Comparison of ENCODE assay signal across 9 cellular contexts in genomic region chr10:103265712-103266329, GRCh38.
DNase-seq lines count a peak whose midpoint lies in the region; ATAC-seq lines count a peak whose summit lies in the region.
"Had no signal": no experiment of that assay in that cellular context is flagged by ENCODE, and none has a peak within 500 bp of the region (broad histone marks: within the 10 kb centered on the region; RNA-seq: fewer than 3 reads in every experiment).

No MANE protein-coding gene starts in this region.

- DNase-seq in DMS 273 (lab: John Stamatoyannopoulos, UW; ENCODE audit: unreplicated experiment) (peak; percentile 26), DMS 273 treated with DMSO at 0.1 percent for 48 hours (lab: John Stamatoyannopoulos, UW) (no peak), T-helper 1 cell (peak in 3 of 5 donors; percentile 10 to 17 (median 16)), fibroblast of gingiva (ENCODE audit: low read depth) (peak; percentile 57), retina (peak; percentile 39)
- DNase-seq in effector CD4-positive, alpha-beta T cell: no peak

- ATAC-seq in GM21360 (IDR thresholded peaks at IDR 0.05; ENCODE audit: unreplicated experiment) (no peak), GM19463 (IDR thresholded peaks at IDR 0.05; ENCODE audit: unreplicated experiment) (no peak)
- ATAC-seq: heart right ventricle had no signal

Comparison
In these comparisons a context has a peak if more than half of its experiments do, and no peak if none do; other contexts are left out.
1. DNase-seq: peak in DMS 273 (single experiment), T-helper 1 cell (3 of 5), fibroblast of gingiva (single experiment) and retina (single experiment); none in DMS 273 treated with DMSO at 0.1 percent for 48 hours (single experiment) and effector CD4-positive, alpha-beta T cell (single experiment).